In the genomic region with DNA sequence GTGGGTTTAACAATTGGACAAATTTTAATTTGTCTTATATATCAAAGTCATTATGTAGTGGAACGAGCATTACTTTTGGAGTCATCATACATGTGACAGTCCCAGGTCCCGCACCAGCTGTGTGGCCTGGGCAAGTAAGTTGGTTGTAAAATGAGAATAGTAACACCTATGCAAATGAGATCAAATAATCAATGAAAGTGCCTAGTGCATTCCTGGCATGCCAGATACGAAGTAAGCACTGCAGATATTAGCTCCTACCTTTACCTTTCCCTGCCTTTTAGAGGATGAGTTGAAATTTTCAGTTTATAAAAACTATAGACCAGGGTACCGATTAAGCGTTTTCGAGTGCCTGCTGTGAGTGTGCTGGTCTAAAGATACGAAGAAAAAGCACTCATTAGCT, we compare ENCODE assay signal across 1 cellular context.
TF ChIP-seq lines count a peak whose summit lies in the region.

No MANE protein-coding gene starts in this region.

TF ChIP-seq in WTC11, 78 proteins besides CTCF, POLR2A, EP300 and RAD21 (continued from another document):
- TF ChIP-seq, protein P1, sequence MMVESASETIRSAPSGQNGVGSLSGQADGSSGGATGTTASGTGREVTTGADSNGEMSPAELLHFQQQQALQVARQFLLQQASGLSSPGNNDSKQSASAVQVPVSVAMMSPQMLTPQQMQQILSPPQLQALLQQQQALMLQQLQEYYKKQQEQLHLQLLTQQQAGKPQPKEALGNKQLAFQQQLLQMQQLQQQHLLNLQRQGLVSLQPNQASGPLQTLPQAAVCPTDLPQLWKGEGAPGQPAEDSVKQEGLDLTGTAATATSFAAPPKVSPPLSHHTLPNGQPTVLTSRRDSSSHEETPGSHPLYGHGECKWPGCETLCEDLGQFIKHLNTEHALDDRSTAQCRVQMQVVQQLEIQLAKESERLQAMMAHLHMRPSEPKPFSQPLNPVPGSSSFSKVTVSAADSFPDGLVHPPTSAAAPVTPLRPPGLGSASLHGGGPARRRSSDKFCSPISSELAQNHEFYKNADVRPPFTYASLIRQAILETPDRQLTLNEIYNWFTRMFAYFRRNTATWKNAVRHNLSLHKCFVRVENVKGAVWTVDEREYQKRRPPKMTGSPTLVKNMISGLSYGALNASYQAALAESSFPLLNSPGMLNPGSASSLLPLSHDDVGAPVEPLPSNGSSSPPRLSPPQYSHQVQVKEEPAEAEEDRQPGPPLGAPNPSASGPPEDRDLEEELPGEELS (CRISPR knock-in tag; IDR thresholded peaks at IDR 0.05), result no peak
